In genomic region chr22:23060612-23061400, GRCh38 we compare ENCODE assay signal across 18 cellular contexts. TPM values are rescaled to one million over a fixed set of nuclear protein-coding genes. Genes with fewer than 3 reads are reported as not detected.
DNase-seq lines count a peak whose midpoint lies in the region; ATAC-seq and TF ChIP-seq lines count a peak whose summit lies in the region.
"Had no signal": no experiment of that assay in that cellular context is flagged by ENCODE, and none has a peak within 500 bp of the region (broad histone marks: within the 10 kb centered on the region; RNA-seq: fewer than 3 reads in every experiment).

No MANE protein-coding gene starts in this region.

- peak; percentile 14 for DNase-seq in activated naive CD8-positive, alpha-beta T cell treated with anti-CD3 and anti-CD28 coated beads, Interleukin-2, amount 10 ng/mL, durations not matched to agents 7 days and 5 days
- no peak for DNase-seq in activated naive CD8-positive, alpha-beta T cell treated with anti-CD3 and anti-CD28 coated beads, Interleukin-2, amount 50 U/mL, for 24 hours
- DNase-seq in activated B cell treated with CpG ODN at 0.5 μM for 24 hours (peak; percentile 14), endodermal cell (peak; percentile 28), stomach (peak; percentile 20), NCI-H2171 treated with DMSO at 0.1 percent for 48 hours (lab: John Stamatoyannopoulos, UW) (no peak), DMS53 (lab: John Stamatoyannopoulos, UW) (no peak)
- DNase-seq: activated CD4-positive, alpha-beta T cell treated with anti-CD3 and anti-CD28 coated beads, Interleukin-2, amount 50 U/mL, for 4 hours; CD4-positive, CD25-positive, alpha-beta regulatory T cell; effector memory CD8-positive, alpha-beta T cell; immature natural killer cell; NCI-H146 had no signal

- ATAC-seq in activated naive CD8-positive, alpha-beta T cell treated with anti-CD3 and anti-CD28 coated beads, Interleukin-2, amount 10 ng/mL, durations not matched to agents 7 days and 5 days (ENCODE audit: low read depth), result no peak
- ATAC-seq in activated naive CD8-positive, alpha-beta T cell treated with anti-CD3 and anti-CD28 coated beads, Interleukin-2, amount 50 U/mL, for 24 hours, result no peak
- ATAC-seq in activated B cell treated with CpG ODN at 0.5 μM for 24 hours (ENCODE audit: low read depth) (no peak), GM19395 (IDR thresholded peaks at IDR 0.05; ENCODE audit: unreplicated experiment) (no peak)
- ATAC-seq: effector memory CD8-positive, alpha-beta T cell; heart left ventricle; Panc1; stimulated activated memory B cell treated with anti-CD40 and anti-IgM and Interleukin-4, amounts not matched to agents 10 μg/mL and 1 μg/mL and 100 μg/mL, for 72 hours had no signal

- H3K4me3 Mint-ChIP-seq in activated naive CD8-positive, alpha-beta T cell treated with anti-CD3 and anti-CD28 coated beads, Interleukin-2, amount 10 ng/mL, durations not matched to agents 7 days and 5 days, result no peak overlapping the region
- no peak overlapping the region for H3K4me3 Mint-ChIP-seq in activated naive CD8-positive, alpha-beta T cell treated with anti-CD3 and anti-CD28 coated beads, Interleukin-2, amount 50 U/mL, for 24 hours
- H3K4me3 Mint-ChIP-seq in activated B cell treated with CpG ODN at 0.5 μM for 24 hours (no peak overlapping the region), endodermal cell (no peak overlapping the region)
- H3K4me3 Mint-ChIP-seq: CD4-positive, CD25-positive, alpha-beta regulatory T cell; effector memory CD8-positive, alpha-beta T cell; immature natural killer cell; nephron; stimulated activated memory B cell treated with anti-CD40 and anti-IgM and Interleukin-4, amounts not matched to agents 10 μg/mL and 1 μg/mL and 100 μg/mL, for 72 hours had no signal

- peaks cover 12% of the 10 kb centered on the region for H3K27me3 Mint-ChIP-seq in activated naive CD8-positive, alpha-beta T cell treated with anti-CD3 and anti-CD28 coated beads, Interleukin-2, amount 10 ng/mL, durations not matched to agents 7 days and 5 days
- no peaks in the 10 kb centered on the region for H3K27me3 Mint-ChIP-seq in activated naive CD8-positive, alpha-beta T cell treated with anti-CD3 and anti-CD28 coated beads, Interleukin-2, amount 50 U/mL, for 24 hours
- peaks cover 2% of the 10 kb centered on the region for H3K27me3 Mint-ChIP-seq in activated B cell treated with CpG ODN at 0.5 μM for 24 hours
- H3K27me3 Mint-ChIP-seq in endodermal cell (ENCODE audit: insufficient read depth), result peaks cover 15% of the 10 kb centered on the region
- H3K27me3 Mint-ChIP-seq: stimulated activated memory B cell treated with anti-CD40 and anti-IgM and Interleukin-4, amounts not matched to agents 10 μg/mL and 1 μg/mL and 100 μg/mL, for 72 hours had no signal

- H3K27ac Mint-ChIP-seq in activated naive CD8-positive, alpha-beta T cell treated with anti-CD3 and anti-CD28 coated beads, Interleukin-2, amount 10 ng/mL, durations not matched to agents 7 days and 5 days, result no peak overlapping the region
- no peak overlapping the region for H3K27ac Mint-ChIP-seq in activated naive CD8-positive, alpha-beta T cell treated with anti-CD3 and anti-CD28 coated beads, Interleukin-2, amount 50 U/mL, for 24 hours
- H3K27ac Mint-ChIP-seq in activated B cell treated with CpG ODN at 0.5 μM for 24 hours (no peak overlapping the region), endodermal cell (no peak overlapping the region)
- H3K27ac Mint-ChIP-seq: effector memory CD8-positive, alpha-beta T cell; immature natural killer cell; nephron; stimulated activated memory B cell treated with anti-CD40 and anti-IgM and Interleukin-4, amounts not matched to agents 10 μg/mL and 1 μg/mL and 100 μg/mL, for 72 hours had no signal

- H3K36me3 Mint-ChIP-seq in activated naive CD8-positive, alpha-beta T cell treated with anti-CD3 and anti-CD28 coated beads, Interleukin-2, amount 10 ng/mL, durations not matched to agents 7 days and 5 days, result no peaks in the 10 kb centered on the region
- no peaks in the 10 kb centered on the region for H3K36me3 Mint-ChIP-seq in activated naive CD8-positive, alpha-beta T cell treated with anti-CD3 and anti-CD28 coated beads, Interleukin-2, amount 50 U/mL, for 24 hours (ENCODE audit: low read depth)
- H3K36me3 Mint-ChIP-seq in activated B cell treated with CpG ODN at 0.5 μM for 24 hours (ENCODE audit: low read depth) (no peaks in the 10 kb centered on the region), endodermal cell (ENCODE audit: low read depth) (no peaks in the 10 kb centered on the region)
- H3K36me3 Mint-ChIP-seq: CD4-positive, CD25-positive, alpha-beta regulatory T cell had no signal

- no peak overlapping the region for H3K4me3 ChIP-seq in endodermal cell (ENCODE audit: low read length)
- no peak overlapping the region for H3K4me3 ChIP-seq in stomach
- H3K4me3 ChIP-seq: heart left ventricle, upper lobe of left lung had no signal

- no peaks in the 10 kb centered on the region for H3K4me1 Mint-ChIP-seq in activated naive CD8-positive, alpha-beta T cell treated with anti-CD3 and anti-CD28 coated beads, Interleukin-2, amount 10 ng/mL, durations not matched to agents 7 days and 5 days
- H3K4me1 Mint-ChIP-seq in activated naive CD8-positive, alpha-beta T cell treated with anti-CD3 and anti-CD28 coated beads, Interleukin-2, amount 50 U/mL, for 24 hours, result no peaks in the 10 kb centered on the region
- H3K4me1 Mint-ChIP-seq in activated B cell treated with CpG ODN at 0.5 μM for 24 hours (peaks cover 11% of the 10 kb centered on the region), endodermal cell (no peaks in the 10 kb centered on the region)
- H3K4me1 Mint-ChIP-seq: CD4-positive, CD25-positive, alpha-beta regulatory T cell; immature natural killer cell; nephron had no signal

- H3K9ac ChIP-seq in endodermal cell (ENCODE audit: extremely low read depth, low read length, poor library complexity, severe bottlenecking), result no peak overlapping the region

- H3K4me1 ChIP-seq in endodermal cell (ENCODE audit: control insufficient read depth, insufficient read depth, low read length) (no peaks in the 10 kb centered on the region), stomach (no peaks in the 10 kb centered on the region)
- H3K4me1 ChIP-seq: heart left ventricle, upper lobe of left lung had no signal

- H3K27me3 ChIP-seq in endodermal cell (ENCODE audit: control insufficient read depth, insufficient read depth, low read length, poor library complexity, severe bottlenecking) (no peaks in the 10 kb centered on the region), stomach (no peaks in the 10 kb centered on the region)
- H3K27me3 ChIP-seq: heart left ventricle, upper lobe of left lung had no signal

- TF ChIP-seq POLR2A in stomach (IDR thresholded peaks at IDR 0.05), result no peak

- POLR2A ChIA-PET in activated naive CD8-positive, alpha-beta T cell treated with anti-CD3 and anti-CD28 coated beads, Interleukin-2, amount 10 ng/mL, durations not matched to agents 7 days and 5 days (lab: Charles Lee), result no interaction called here
- POLR2A ChIA-PET in activated B cell treated with CpG ODN at 0.5 μM for 24 hours (lab: Charles Lee), result no interaction called here

- TF ChIP-seq EP300 in stomach (IDR thresholded peaks at IDR 0.05), result no peak

- no peaks in the 10 kb centered on the region for H3K36me3 ChIP-seq in endodermal cell (ENCODE audit: control insufficient read depth, insufficient read depth, low read length)
- H3K36me3 ChIP-seq in stomach, result no peaks in the 10 kb centered on the region
- H3K36me3 ChIP-seq: heart left ventricle, upper lobe of left lung had no signal

- CTCF ChIA-PET in activated B cell treated with CpG ODN at 0.5 μM for 24 hours (lab: Charles Lee), result no interaction called here

- H3K9me3 ChIP-seq in endodermal cell (ENCODE audit: control insufficient read depth, low read length) (peaks cover 6% of the 10 kb centered on the region), stomach (peaks cover 0 to 14% (median 4%) of the 10 kb centered on the region in 4 donors)
- H3K9me3 ChIP-seq: upper lobe of left lung had no signal

- intact Hi-C loops in activated B cell treated with CpG ODN at 0.5 μM for 24 hours (cut with micrococcal nuclease) (no loop called here), stomach (cut with DNase I; ENCODE audit: low total_unique reads) (no loop called here)

- H3K27ac ChIP-seq in endodermal cell (ENCODE audit: low read depth, low read length), result no peak overlapping the region
- no peak overlapping the region for H3K27ac ChIP-seq in stomach
- H3K27ac ChIP-seq: heart left ventricle, upper lobe of left lung had no signal

- TF ChIP-seq CTCF in activated B cell treated with CpG ODN at 0.5 μM for 24 hours (IDR thresholded peaks at IDR 0.05) (no peak), endodermal cell (conservative IDR thresholded peaks at IDR 0.05) (no peak), stomach (IDR thresholded peaks at IDR 0.05) (no peak)

- 89% methylated on average over 6 to 9 of the region's 9 CpGs for WGBS in endodermal cell (ENCODE audit: insufficient coverage in 1 of 2, insufficient read length in 1 of 2), 2 experiments
- 78 to 84% (median 83%) methylated on average over 8 to 9 of the region's 9 CpGs for WGBS in stomach, 5 donors

- H3K9me3 Mint-ChIP-seq in activated naive CD8-positive, alpha-beta T cell treated with anti-CD3 and anti-CD28 coated beads, Interleukin-2, amount 10 ng/mL, durations not matched to agents 7 days and 5 days, result no peaks in the 10 kb centered on the region
- peaks cover 8% of the 10 kb centered on the region for H3K9me3 Mint-ChIP-seq in activated naive CD8-positive, alpha-beta T cell treated with anti-CD3 and anti-CD28 coated beads, Interleukin-2, amount 50 U/mL, for 24 hours
- peaks cover 5% of the 10 kb centered on the region for H3K9me3 Mint-ChIP-seq in activated B cell treated with CpG ODN at 0.5 μM for 24 hours
- peaks cover 4% of the 10 kb centered on the region for H3K9me3 Mint-ChIP-seq in endodermal cell
- H3K9me3 Mint-ChIP-seq: effector memory CD8-positive, alpha-beta T cell had no signal

RNA-seq across cellular contexts. Expression of gene GNAZ, which starts 9.5 kb away (rescaled TPM):
- under 1 TPM; 0.20 to 0.22 TPM for total RNA-seq in activated naive CD8-positive, alpha-beta T cell treated with anti-CD3 and anti-CD28 coated beads, Interleukin-2, amount 10 ng/mL, durations not matched to agents 7 days and 5 days
- 9.3 and 12.2 TPM in 2 replicates for total RNA-seq in activated B cell treated with CpG ODN at 0.5 μM for 24 hours
- total RNA-seq in endodermal cell, result 10 to 100 TPM; 16.7 to 17.9 TPM
- polyA plus RNA-seq in endodermal cell (2013, experiment 1 of 2), result 26.0 TPM
- 28.0 TPM for polyA plus RNA-seq in endodermal cell (2013, experiment 2 of 2)
- total RNA-seq in stomach, result 10 to 100 TPM in 4 of 5 donors, 1 to 10 TPM in 1; 7.6 to 18.8 (median 17.9) TPM
- 1 to 10 TPM; 4.3 to 8.6 (median 8.1) TPM for polyA plus RNA-seq in stomach

Comparison
In these comparisons a context has a peak if more than half of its experiments do, and no peak if none do; other contexts are left out.
1. DNase-seq: peak in activated naive CD8-positive, alpha-beta T cell treated with anti-CD3 and anti-CD28 coated beads, Interleukin-2, amount 10 ng/mL, durations not matched to agents 7 days and 5 days (single experiment), activated B cell treated with CpG ODN at 0.5 μM for 24 hours (single experiment), endodermal cell (single experiment) and stomach (single experiment); none in activated naive CD8-positive, alpha-beta T cell treated with anti-CD3 and anti-CD28 coated beads, Interleukin-2, amount 50 U/mL, for 24 hours (single experiment), NCI-H2171 treated with DMSO at 0.1 percent for 48 hours (single experiment) and DMS53 (single experiment).